ENCODE assay signal across 8 cellular contexts in genomic region chr9:127423934-127424668, GRCh38. TPM values are rescaled to one million over a fixed set of nuclear protein-coding genes. Genes with fewer than 3 reads are reported as not detected.
DNase-seq lines count a peak whose midpoint lies in the region; ATAC-seq lines count a peak whose summit lies in the region.

TSS of gene ZNF79 (plus strand) at chr9:127424382. CDS start at chr9:127424788, 406 bp downstream.

- H3K4me1 ChIP-seq in HUES48 (ENCODE audit: control insufficient read depth, insufficient read depth, low read length) = peaks cover 6% of the 10 kb centered on the region

- H3K4me3 Mint-ChIP-seq in effector memory CD8-positive, alpha-beta T cell = peak within 1 kb of the TSS; percentile 99 to 100
- peak within 1 kb of the TSS; percentile 98 for H3K4me3 Mint-ChIP-seq in memory B cell

- no peaks in the 10 kb centered on the region for H3K27me3 Mint-ChIP-seq in effector memory CD8-positive, alpha-beta T cell
- H3K27me3 Mint-ChIP-seq in memory B cell = no peaks in the 10 kb centered on the region

- H3K36me3 ChIP-seq in HUES48 (ENCODE audit: control insufficient read depth, insufficient read depth, low read length) = peaks cover 10% of the 10 kb centered on the region

- ATAC-seq in GM21423 (IDR thresholded peaks at IDR 0.05; ENCODE audit: unreplicated experiment) = peak; percentile 88
- peak; percentile 86 for ATAC-seq in effector memory CD8-positive, alpha-beta T cell (replicated peaks)
- peak; percentile 93 for ATAC-seq in memory B cell (ENCODE audit: low read depth)

- no peaks in the 10 kb centered on the region for H3K9me3 Mint-ChIP-seq in effector memory CD8-positive, alpha-beta T cell
- H3K9me3 Mint-ChIP-seq in memory B cell = no peaks in the 10 kb centered on the region

- peak within 1 kb of the TSS; percentile 92 for H3K4me3 ChIP-seq in HUES48 (ENCODE audit: low read depth, low read length)

- DNase-seq in Caki2 (ENCODE audit: low read depth) (peak; percentile 88), NOMO-1 treated with dmso at 0.1 percent for 144 hours (lab: John Stamatoyannopoulos, UW; ENCODE audit: unreplicated experiment) (peak; percentile 93), memory B cell (ENCODE audit: low spot score in 2 of 2) (peak; percentile 85 to 87)
- DNase-seq in activated CD8-positive, alpha-beta memory T cell treated with anti-CD3 and anti-CD28 coated beads for 4 hours (ENCODE audit: low read depth in 2 of 2) = peak; percentile 80 to 81
- peak; percentile 88 to 89 (median 88) for DNase-seq in effector memory CD8-positive, alpha-beta T cell
- peak; percentile 84 to 91 (median 86) for DNase-seq in stimulated activated CD4-positive, alpha-beta T cell treated with anti-CD3 and anti-CD28 coated beads, TNF-alpha, amount 100 ng/mL, for 48 hours (ENCODE audit: low read depth in 3 of 3)

- H3K36me3 Mint-ChIP-seq in effector memory CD8-positive, alpha-beta T cell (ENCODE audit: insufficient read depth) = peaks cover 44% of the 10 kb centered on the region
- H3K36me3 Mint-ChIP-seq in memory B cell = peaks cover 12% of the 10 kb centered on the region

- in situ Hi-C loops in Caki2 (cut with HindIII; ENCODE audit: low pct_unique_long_range_greater_than_20kb, low sequenced_read_pairs) = no loop called here

- peak within 1 kb of the TSS; percentile 97 for H3K9ac ChIP-seq in HUES48 (ENCODE audit: low read depth, low read length)

- peak within 1 kb of the TSS; percentile 99 for H3K27ac Mint-ChIP-seq in effector memory CD8-positive, alpha-beta T cell
- H3K27ac Mint-ChIP-seq in memory B cell = peak within 1 kb of the TSS; percentile 96

- H3K9me3 ChIP-seq in HUES48 (ENCODE audit: control insufficient read depth, insufficient read depth, low read length) = no peaks in the 10 kb centered on the region

- H3K27ac ChIP-seq in HUES48 (ENCODE audit: low read depth, low read length) = peak within 1 kb of the TSS; percentile 93

- peaks cover 38 to 47% of the 10 kb centered on the region in 2 donors for H3K4me1 Mint-ChIP-seq in effector memory CD8-positive, alpha-beta T cell (ENCODE audit: low read depth in 2 of 2)
- peaks cover 30% of the 10 kb centered on the region for H3K4me1 Mint-ChIP-seq in memory B cell

- H3K27me3 ChIP-seq in HUES48 (ENCODE audit: control insufficient read depth, insufficient read depth, low read length) = no peaks in the 10 kb centered on the region

RNA-seq across cellular contexts. Expression of gene ZNF79, which starts in this region (rescaled TPM):
- 2.5 and 2.8 TPM in 2 replicates for total RNA-seq in Caki2 (2014; rRNA removed; shearing (Covaris generic); ENCODE audit: low replicate concordance)

Comparison
In these comparisons a context has a peak if more than half of its experiments do, and no peak if none do; other contexts are left out.
1. Peak in every context shown above with its lines: DNase-seq, ATAC-seq, H3K4me3 ChIP-seq and H3K27ac ChIP-seq.